In the genomic region with DNA sequence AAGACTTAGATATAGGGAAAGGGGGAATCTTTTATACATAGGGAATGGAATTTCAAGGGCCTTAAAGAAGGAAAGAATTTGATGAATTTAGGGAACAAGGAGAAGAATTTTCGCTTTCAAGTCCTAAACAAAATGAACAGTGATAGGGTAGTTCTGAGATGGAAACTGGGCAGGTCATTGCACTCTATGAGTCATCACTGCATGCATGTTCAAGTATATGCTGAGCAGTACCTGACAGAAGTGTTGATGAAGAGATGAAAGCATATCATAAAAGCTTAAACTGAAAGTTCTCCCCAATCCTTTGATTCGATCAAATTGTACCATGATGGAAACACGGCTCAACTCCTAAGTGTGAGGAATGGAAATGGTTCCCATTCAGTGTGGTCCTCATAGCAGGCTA, we compare ENCODE assay signal across 32 cellular contexts.
"Had no signal": no experiment of that assay in that cellular context is flagged by ENCODE, and none has a peak within 500 bp of the region (broad histone marks: within the 10 kb centered on the region; RNA-seq: fewer than 3 reads in every experiment).

No MANE protein-coding gene starts in this region.

- H3K4me1 Mint-ChIP-seq: activated B cell treated with CpG ODN at 0.5 μM for 24 hours had no signal

- H3K27ac ChIP-seq: body of pancreas, breast epithelium, Peyer's patch, SJCRH30, SK-N-MC, VCaP had no signal

- H3K27me3 ChIP-seq: adrenal gland, body of pancreas, breast epithelium, Peyer's patch had no signal

- H3K4me1 ChIP-seq: adrenal gland, body of pancreas, breast epithelium, Peyer's patch, SJCRH30 had no signal

- H3K36me3 ChIP-seq: adrenal gland, breast epithelium, Peyer's patch, SJCRH30 had no signal

- DNase-seq: activated B cell treated with CpG ODN at 0.5 μM for 24 hours; activated CD4-positive, alpha-beta T cell treated with anti-CD3 and anti-CD28 coated beads for 48 hours; activated CD4-positive, alpha-beta T cell treated with anti-CD3 and anti-CD28 coated beads, Interleukin-2, amount 50 U/mL, for 4 hours; activated CD4-positive, CD25-positive, alpha-beta regulatory T cell treated with anti-CD3 and anti-CD28 coated beads, Interleukin-2, amount 50 U/mL, for 72 hours; activated CD8-positive, alpha-beta T cell treated with anti-CD3 and anti-CD28 coated beads, Interleukin-2, amount 10 ng/mL, durations not matched to agents 7 days and 5 days; activated gamma-delta T cell treated with Interleukin-2 at 50 U/mL for 16 hours; activated naive CD4-positive, alpha-beta T cell treated with anti-CD3 and anti-CD28 coated beads for 36 hours; activated T-cell treated with anti-CD3 and anti-CD28 coated beads, Interleukin-2, amount 50 U/mL, for 24 hours; adrenal gland; body of pancreas; caudate nucleus; cerebellar nuclear complex; NCI-H1048; NCI-H1105 treated with DMSO at 0.1 percent for 48 hours; NCI-H1436; NCI-H1694; NCI-H1930; NCI-H2081 treated with DMSO at 0.1 percent for 48 hours; NCI-H345; NCI-H524 treated with DMSO at 0.1 percent for 48 hours; NK-92 treated with Interleukin-12 subunit alpha and Interleukin-12 subunit beta, amount 100 ng/mL, for 24 hours; PC-3; Peyer's patch; Right ventricle myocardium superior; RPMI8226; SJCRH30; T-cell; T-helper 17 cell had no signal

- H3K9me3 ChIP-seq: adrenal gland, body of pancreas, breast epithelium, Peyer's patch, SJCRH30 had no signal

- H3K4me3 Mint-ChIP-seq: activated B cell treated with CpG ODN at 0.5 μM for 24 hours; activated CD8-positive, alpha-beta T cell treated with anti-CD3 and anti-CD28 coated beads, Interleukin-2, amount 10 ng/mL, durations not matched to agents 7 days and 5 days; activated naive CD4-positive, alpha-beta T cell treated with anti-CD3 and anti-CD28 coated beads for 36 hours; activated T-cell treated with anti-CD3 and anti-CD28 coated beads, Interleukin-2, amount 50 U/mL, for 24 hours; T-cell; T-helper 17 cell had no signal

- ATAC-seq: activated CD8-positive, alpha-beta T cell treated with anti-CD3 and anti-CD28 coated beads, Interleukin-2, amount 10 ng/mL, durations not matched to agents 7 days and 5 days; body of pancreas; PC-3; T-cell; T-helper 17 cell had no signal

- H3K36me3 Mint-ChIP-seq: T-cell had no signal

- H3K9me3 Mint-ChIP-seq: activated B cell treated with CpG ODN at 0.5 μM for 24 hours; activated naive CD4-positive, alpha-beta T cell treated with anti-CD3 and anti-CD28 coated beads for 36 hours; activated T-cell treated with anti-CD3 and anti-CD28 coated beads, Interleukin-2, amount 50 U/mL, for 24 hours; T-cell had no signal

- H3K27ac Mint-ChIP-seq: activated B cell treated with CpG ODN at 0.5 μM for 24 hours; activated CD8-positive, alpha-beta T cell treated with anti-CD3 and anti-CD28 coated beads, Interleukin-2, amount 10 ng/mL, durations not matched to agents 7 days and 5 days; activated naive CD4-positive, alpha-beta T cell treated with anti-CD3 and anti-CD28 coated beads for 36 hours; activated naive CD4-positive, alpha-beta T cell treated with anti-CD3 and anti-CD28 coated beads, Interleukin-2, amount 50 U/mL, for 72 hours; activated T-cell treated with anti-CD3 and anti-CD28 coated beads, Interleukin-2, amount 50 U/mL, for 24 hours; T-cell; T-helper 17 cell had no signal

- H3K4me3 ChIP-seq: adrenal gland, body of pancreas, breast epithelium, Peyer's patch, SJCRH30, SK-N-MC had no signal
